In genomic region chr19:46788101-46788967, GRCh38 we compare ENCODE assay signal across 8 cellular contexts. TPM values are rescaled to one million over a fixed set of nuclear protein-coding genes. Genes with fewer than 3 reads are reported as not detected.
DNase-seq lines count a peak whose midpoint lies in the region; ATAC-seq, FAIRE-seq and TF ChIP-seq lines count a peak whose summit lies in the region.

TSS of gene SLC1A5 (minus strand) at chr19:46788594. CDS start at chr19:46787965, 629 bp downstream.

- no peaks in the 10 kb centered on the region for H3K9me2 ChIP-seq in OCI-LY1 (ENCODE audit: low read depth, low read length)

- no peaks in the 10 kb centered on the region for H4K20me1 ChIP-seq in OCI-LY1 (ENCODE audit: insufficient read depth, low read length)
- no peaks in the 10 kb centered on the region for H4K20me1 ChIP-seq in endothelial cell of umbilical vein (replicated peaks; ENCODE audit: control insufficient read depth, extremely low read depth, insufficient read depth, low read length)

- peak within 1 kb of the TSS; percentile 99 for H3K4me3 Mint-ChIP-seq in Caco-2 (ENCODE audit: unreplicated experiment)

- intact Hi-C loops in Caco-2 (cut with micrococcal nuclease; ENCODE audit: unreplicated experiment) (loop anchor here (1.0 to 2.0 kb wide), 2 partner anchors 15 to 62 kb away; partner anchors contain the start of gene AP2S1), endothelial cell of umbilical vein (cut with micrococcal nuclease) (loop anchor here (1.0 to 5.0 kb wide), 2 partner anchors 62 to 469 kb away; partner anchors contain the start of genes AP2S1 and CCDC9)

- H3K27ac Mint-ChIP-seq in Caco-2 (ENCODE audit: unreplicated experiment), result peak within 1 kb of the TSS; percentile 99

- no peaks in the 10 kb centered on the region for H3K9me3 Mint-ChIP-seq in Caco-2 (ENCODE audit: unreplicated experiment)

- dilution Hi-C loops in endothelial cell of umbilical vein (cut with MboI; ENCODE audit: extremely low pct_ligation_motif_present, low sequenced_read_pairs), result no loop called here

- H3F3A ChIP-seq in OCI-LY1 (ENCODE audit: insufficient read depth, low read length), result peaks cover 6% of the 10 kb centered on the region; the same call in 1 of the 2 replicates

- H3K4me2 ChIP-seq in OCI-LY1 (ENCODE audit: low read length) (peak within 1 kb of the TSS; percentile 85), endothelial cell of umbilical vein (ENCODE audit: insufficient read depth, low read length) (peak within 1 kb of the TSS; percentile 79)

- no peaks in the 10 kb centered on the region for H3K9me1 ChIP-seq in endothelial cell of umbilical vein (replicated peaks; ENCODE audit: control insufficient read depth, extremely low read depth, insufficient read depth, low read length)

- H2AFZ ChIP-seq in OCI-LY1 (ENCODE audit: low read length) (no peak within 1 kb of the TSS), endothelial cell of umbilical vein (ENCODE audit: low read depth, low read length) (peak within 1 kb of the TSS; percentile 23)

- H3K79me2 ChIP-seq in OCI-LY1 (ENCODE audit: insufficient read depth, low read length) (peaks cover 42% of the 10 kb centered on the region), endothelial cell of umbilical vein (ENCODE audit: control insufficient read depth, insufficient read depth, low read length) (peaks cover 50% of the 10 kb centered on the region)

- peak within 1 kb of the TSS; percentile 84 for H3K4me3 ChIP-seq in Caco-2 (ENCODE audit: low read depth, low read length)
- peak within 1 kb of the TSS; percentile 98 for H3K4me3 ChIP-seq in OCI-LY1 (ENCODE audit: low read depth, low read length, poor library complexity, severe bottlenecking)
- peak within 1 kb of the TSS; percentile 60 to 99 (median 89) for H3K4me3 ChIP-seq in endothelial cell of umbilical vein (replicated peaks in 1 of 3; ENCODE audit: insufficient read depth in 1 of 3, low read depth in 1 of 3, low read length in 3 of 3)

- TF ChIP-seq POLR2A in endothelial cell of umbilical vein (IDR thresholded peaks at IDR 0.05; ENCODE audit: low read depth, low read length), result peak; percentile 100

- H3K36me3 ChIP-seq in Caco-2 (ENCODE audit: control insufficient read depth, insufficient read depth, low read length) (peaks cover 10% of the 10 kb centered on the region), OCI-LY1 (ENCODE audit: insufficient read depth, low read length) (peaks cover 25% of the 10 kb centered on the region), endothelial cell of umbilical vein (ENCODE audit: control insufficient read depth in 2 of 2, extremely low read depth in 1 of 2, insufficient read depth in 2 of 2, low read length in 2 of 2) (no peaks in the 10 kb centered on the region)

- H3K27me3 ChIP-seq in Caco-2 (replicated peaks; ENCODE audit: control insufficient read depth, insufficient read depth, low read length) (no peaks in the 10 kb centered on the region), OCI-LY1 (ENCODE audit: insufficient read depth, low read length) (no peaks in the 10 kb centered on the region; the same call in 1 of the 2 replicates), endothelial cell of umbilical vein (ENCODE audit: control insufficient read depth in 2 of 2, insufficient read depth in 2 of 2, low read length in 2 of 2) (no peaks in the 10 kb centered on the region)

- no peaks in the 10 kb centered on the region for H3K27me3 Mint-ChIP-seq in Caco-2 (ENCODE audit: insufficient read depth, unreplicated experiment)

- H3K9ac ChIP-seq in OCI-LY1 (ENCODE audit: low read length) (peak within 1 kb of the TSS; percentile 87), endothelial cell of umbilical vein (replicated peaks; ENCODE audit: extremely low read depth, insufficient read depth, low read length) (peak within 1 kb of the TSS; percentile 94)

- POLR2A ChIA-PET in Caco-2 (lab: Charles Lee), result interaction anchor here (0.5 to 1.0 kb wide), 12 partner anchors 8 to 1589 kb away, joined by 3 to 11 read pairs (median 4); partner anchors contain the start of genes ARHGAP35, CCDC9 and FBXO46
- POLR2A ChIA-PET in endothelial cell of umbilical vein (lab: Charles Lee), result interaction anchor here (0.6 to 2.5 kb wide), 13 partner anchors 8 to 188 kb away, joined by 3 to 24 read pairs (median 4); partner anchors contain the start of genes AP2S1 and DACT3

- BruUV-seq in Caco-2 (replicated peaks; lab: Mats Ljungman, UMichigan) (TSS peak; percentile 53), endothelial cell of umbilical vein (replicated peaks; lab: Mats Ljungman, UMichigan) (TSS peak; percentile 74)

- peaks cover 55% of the 10 kb centered on the region for H3K36me3 Mint-ChIP-seq in Caco-2 (ENCODE audit: insufficient read depth, unreplicated experiment)

- TF ChIP-seq CTCF in Caco-2 (IDR thresholded peaks at IDR 0.05; ENCODE audit: insufficient read depth in 1 of 2, low read depth in 1 of 2, low read length in 1 of 2, severe bottlenecking in 1 of 2, unreplicated experiment in 1 of 2) (no peak), OCI-LY1 (IDR thresholded peaks at IDR 0.05; ENCODE audit: low read length) (no peak), endothelial cell of umbilical vein (IDR thresholded peaks at IDR 0.05; ENCODE audit: extremely low read depth in 1 of 2, insufficient read depth in 1 of 2, low read depth in 1 of 2, low read length in 2 of 2) (no peak)

- CTCF ChIA-PET in Caco-2 (lab: Charles Lee) (interaction anchor here (0.5 to 0.7 kb wide), 2 partner anchors 42 to 393 kb away, joined by 3 read pairs; no protein-coding TSS in a partner anchor), endothelial cell of umbilical vein (lab: Charles Lee) (interaction anchor here (0.8 to 6.7 kb wide), 7 partner anchors 11 to 52 kb away, joined by 3 to 63 read pairs (median 3); no protein-coding TSS in a partner anchor)

- FAIRE-seq in endothelial cell of umbilical vein (lab: Jason Lieb, UNC), result peak; percentile 92

- peaks cover 43% of the 10 kb centered on the region for H3K4me1 Mint-ChIP-seq in Caco-2 (ENCODE audit: low read depth, unreplicated experiment)

- peaks cover 34% of the 10 kb centered on the region for H3K4me1 ChIP-seq in Caco-2
- H3K4me1 ChIP-seq in OCI-LY1 (ENCODE audit: insufficient read depth, low read length, severe bottlenecking), result peaks cover 31% of the 10 kb centered on the region
- H3K4me1 ChIP-seq in endothelial cell of umbilical vein (ENCODE audit: control insufficient read depth, extremely low read depth, insufficient read depth, low read length), result peaks cover 34% of the 10 kb centered on the region

- DNase-seq in Caco-2, result peak; percentile 99
- DNase-seq in HuH-7.5 (ENCODE audit: low spot score), result peak; percentile 97
- DNase-seq in activated CD8-positive, alpha-beta memory T cell treated with anti-CD3 and anti-CD28 coated beads, Interleukin-2, amount 50 U/mL, for 1 hour (ENCODE audit: extremely low read depth), result peak; percentile 93
- DNase-seq in endothelial cell of umbilical vein (ENCODE audit: low read depth, low spot score), result peak; percentile 96
- peak; percentile 59 for DNase-seq in midbrain (lab: John Stamatoyannopoulos, UW)
- DNase-seq in stimulated activated CD8-positive, alpha-beta memory T cell treated with anti-CD3 and anti-CD28 coated beads, Interleukin-15, amount 100 ng/mL, for 48 hours (ENCODE audit: low read depth in 2 of 2), result peak; percentile 97 to 99

- H3K9me3 ChIP-seq in Caco-2 (no peaks in the 10 kb centered on the region), OCI-LY1 (ENCODE audit: low read length) (no peaks in the 10 kb centered on the region), endothelial cell of umbilical vein (replicated peaks; ENCODE audit: control insufficient read depth, insufficient read depth, low read length) (no peaks in the 10 kb centered on the region)

- ATAC-seq in GM21423 (IDR thresholded peaks at IDR 0.05; ENCODE audit: unreplicated experiment), result peak; percentile 68

- H3K27ac ChIP-seq in OCI-LY1 (ENCODE audit: low read depth, low read length, poor library complexity, severe bottlenecking) (peak within 1 kb of the TSS; percentile 95), endothelial cell of umbilical vein (ENCODE audit: insufficient read depth, low read depth, low read length) (peak within 1 kb of the TSS; percentile 98)

TF ChIP-seq in endothelial cell of umbilical vein, 7 proteins besides CTCF, POLR2A, EP300 and RAD21:
- TF ChIP-seq FOS (IDR thresholded peaks at IDR 0.05; ENCODE audit: borderline replicate concordance, insufficient read depth, low read length) (no peak), MAX (IDR thresholded peaks at IDR 0.05; ENCODE audit: insufficient read depth, insufficient read length) (peak; percentile 31), JUN (IDR thresholded peaks at IDR 0.05; ENCODE audit: borderline replicate concordance, insufficient read depth, insufficient read length, low read depth) (no peak), GATA2 (IDR thresholded peaks at IDR 0.05; ENCODE audit: insufficient read depth, insufficient read length, low read depth, low read length) (no peak), MYC (IDR thresholded peaks at IDR 0.05; ENCODE audit: low read depth, low read length) (peak; percentile 82), EZH2 (IDR thresholded peaks at IDR 0.05; ENCODE audit: borderline replicate concordance, low read depth, low read length, severe bottlenecking) (no peak), POLR2AphosphoS5 (IDR thresholded peaks at IDR 0.05; ENCODE audit: insufficient read depth, low read depth, low read length) (peak; percentile 100)

RNA-seq across cellular contexts. Expression of gene SLC1A5, which starts in this region (rescaled TPM):
- total RNA-seq in Caco-2 (2022), result 497 and 512 TPM in 2 replicates
- 105 and 114 TPM in 2 replicates for total RNA-seq in endothelial cell of umbilical vein
- polyA plus RNA-seq in endothelial cell of umbilical vein, result 114 TPM in 2 replicates
- 73.3 and 75.0 TPM in 2 replicates for polyA plus RNA-seq in endothelial cell of umbilical vein (2011; cell fraction: cytosol; rRNA removed)
- 43.7 and 51.1 TPM in 2 replicates for polyA plus RNA-seq in endothelial cell of umbilical vein (2011; cell fraction: nucleus; rRNA removed)
- polyA plus RNA-seq in endothelial cell of umbilical vein (2012), result 86.6 and 87.7 TPM in 2 replicates
- polyA minus RNA-seq in endothelial cell of umbilical vein, result 127 and 137 TPM in 2 replicates
- polyA minus RNA-seq in endothelial cell of umbilical vein (2011; cell fraction: cytosol; rRNA and poly(A)+ RNA removed), result 98.2 TPM
- 22.9 and 25.6 TPM in 2 replicates for polyA minus RNA-seq in endothelial cell of umbilical vein (2011; cell fraction: nucleus; rRNA and poly(A)+ RNA removed)

Comparison
In these comparisons a context has a peak if more than half of its experiments do, and no peak if none do; other contexts are left out.
1. Peak in every context shown above with its lines: DNase-seq, ATAC-seq, H3K4me3 ChIP-seq and H3K27ac ChIP-seq.